Comparison of ENCODE assay signal across 14 cellular contexts in the genomic region with DNA sequence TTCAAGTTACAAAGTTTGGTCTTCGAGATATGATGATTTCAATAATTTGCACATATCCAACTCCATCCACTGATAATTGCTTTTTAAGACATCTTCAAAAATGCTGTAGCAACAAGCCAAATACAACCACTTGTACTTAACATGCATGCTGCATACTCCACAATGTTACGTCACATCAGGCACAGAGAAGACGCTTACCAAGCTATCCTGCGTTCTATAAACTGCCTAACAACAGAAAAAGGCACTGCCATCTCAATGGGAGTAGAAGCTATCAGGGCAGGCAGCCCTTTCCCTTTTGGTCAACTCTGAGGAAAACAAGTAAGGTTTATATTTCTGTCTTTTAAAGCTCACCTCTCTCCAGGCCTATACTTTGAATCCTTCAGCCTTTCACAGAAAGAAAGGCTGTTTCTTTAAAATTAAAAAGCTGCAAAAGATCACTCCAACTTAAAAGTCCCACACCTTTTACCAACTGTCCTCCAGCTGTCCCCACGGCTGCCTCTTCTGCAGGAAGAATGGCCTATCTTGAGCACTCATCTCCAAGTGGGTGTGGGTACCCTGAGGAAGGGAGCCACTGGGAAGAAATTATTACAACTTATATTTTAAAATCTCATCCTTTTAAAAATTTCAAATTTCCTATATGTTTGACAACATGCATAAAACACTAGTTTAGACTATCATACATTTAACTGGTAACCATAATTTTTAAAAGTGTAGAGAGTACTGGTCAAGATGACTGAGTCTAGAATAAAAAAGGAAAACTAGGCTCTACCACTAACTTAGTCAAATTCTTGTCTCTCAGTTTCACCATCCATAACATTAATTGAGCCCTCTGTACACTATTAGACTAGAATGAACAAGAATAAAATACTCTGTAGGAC. TPM values are rescaled to one million over a fixed set of nuclear protein-coding genes. Genes with fewer than 3 reads are reported as not detected.
DNase-seq lines count a peak whose midpoint lies in the region; ATAC-seq and TF ChIP-seq lines count a peak whose summit lies in the region.
"Had no signal": no experiment of that assay in that cellular context is flagged by ENCODE, and none has a peak within 500 bp of the region (broad histone marks: within the 10 kb centered on the region; RNA-seq: fewer than 3 reads in every experiment).

No MANE protein-coding gene starts in this region.

- TF ChIP-seq CTCF in Loucy (conservative IDR thresholded peaks at IDR 0.05; ENCODE audit: low read length), result no peak
- no peak for TF ChIP-seq CTCF in lower lobe of right lung (IDR thresholded peaks at IDR 0.05)

- no peak overlapping the region for H2AFZ ChIP-seq in Loucy (ENCODE audit: low read length)

- H3K27me3 Mint-ChIP-seq in CD4-positive, CD25-positive, alpha-beta regulatory T cell, result no peaks in the 10 kb centered on the region
- H3K27me3 Mint-ChIP-seq in dendritic cell treated with granulocyte-macrophage colony-stimulating factor and Interleukin-4, amounts not matched to agents 40 ng/mL and 50 ng/mL, for 4 days, result no peaks in the 10 kb centered on the region
- H3K27me3 Mint-ChIP-seq: activated CD4-positive, alpha-beta memory T cell treated with anti-CD3 and anti-CD28 coated beads, Interleukin-2, amount 10 ng/mL, durations not matched to agents 7 days and 5 days had no signal

- no peaks in the 10 kb centered on the region for H3K36me3 ChIP-seq in CD4-positive, CD25-positive, alpha-beta regulatory T cell (ENCODE audit: control insufficient read depth, insufficient read depth, low read length)
- no peaks in the 10 kb centered on the region for H3K36me3 ChIP-seq in Loucy (ENCODE audit: insufficient read depth, low read length)
- H3K36me3 ChIP-seq in lower lobe of right lung, result no peaks in the 10 kb centered on the region
- H3K36me3 ChIP-seq: SJSA1, upper lobe of left lung had no signal

- no peaks in the 10 kb centered on the region for H3K36me3 Mint-ChIP-seq in CD4-positive, CD25-positive, alpha-beta regulatory T cell
- peaks cover 5% of the 10 kb centered on the region for H3K36me3 Mint-ChIP-seq in dendritic cell treated with granulocyte-macrophage colony-stimulating factor and Interleukin-4, amounts not matched to agents 40 ng/mL and 50 ng/mL, for 4 days (ENCODE audit: low read depth)
- H3K36me3 Mint-ChIP-seq in activated naive CD4-positive, alpha-beta T cell treated with anti-CD3 and anti-CD28 coated beads, Interleukin-2, amount 50 U/mL, for 72 hours, result no peaks in the 10 kb centered on the region

- H3K4me3 Mint-ChIP-seq in CD4-positive, CD25-positive, alpha-beta regulatory T cell, result no peak overlapping the region
- no peak overlapping the region for H3K4me3 Mint-ChIP-seq in dendritic cell treated with granulocyte-macrophage colony-stimulating factor and Interleukin-4, amounts not matched to agents 40 ng/mL and 50 ng/mL, for 4 days
- H3K4me3 Mint-ChIP-seq: activated CD4-positive, alpha-beta memory T cell treated with anti-CD3 and anti-CD28 coated beads, Interleukin-2, amount 10 ng/mL, durations not matched to agents 7 days and 5 days had no signal

- peaks cover 10 to 37% (median 30%) of the 10 kb centered on the region in 4 donors for H3K4me1 Mint-ChIP-seq in CD4-positive, CD25-positive, alpha-beta regulatory T cell
- peaks cover 22% of the 10 kb centered on the region for H3K4me1 Mint-ChIP-seq in dendritic cell treated with granulocyte-macrophage colony-stimulating factor and Interleukin-4, amounts not matched to agents 40 ng/mL and 50 ng/mL, for 4 days (ENCODE audit: low read depth)

- H3K27ac ChIP-seq in CD4-positive, CD25-positive, alpha-beta regulatory T cell (ENCODE audit: insufficient read depth, low read length, poor library complexity, severe bottlenecking), result no peak overlapping the region
- no peak overlapping the region for H3K27ac ChIP-seq in lower lobe of right lung
- H3K27ac ChIP-seq: BLaER1 treated with 17β-estradiol and CSF1 and Interleukin-3, amounts not matched to agents 10 nM and 100 nM; SJSA1; upper lobe of left lung had no signal

- H3K4me3 ChIP-seq in CD4-positive, CD25-positive, alpha-beta regulatory T cell (ENCODE audit: low read depth, low read length), result peak overlapping the region; percentile 8
- H3K4me3 ChIP-seq in Loucy (ENCODE audit: low read length, poor library complexity, severe bottlenecking), result no peak overlapping the region
- H3K4me3 ChIP-seq in lower lobe of right lung, result no peak overlapping the region
- H3K4me3 ChIP-seq: BLaER1 treated with 17β-estradiol and CSF1 and Interleukin-3, amounts not matched to agents 10 nM and 100 nM; SJSA1; upper lobe of left lung had no signal

- no peak overlapping the region for H3K9ac ChIP-seq in Loucy (ENCODE audit: low read depth, low read length, poor library complexity, severe bottlenecking)
- H3K9ac ChIP-seq: BLaER1 treated with 17β-estradiol and CSF1 and Interleukin-3, amounts not matched to agents 10 nM and 100 nM had no signal

- peaks cover 90% of the 10 kb centered on the region for H3K79me2 ChIP-seq in Loucy (ENCODE audit: insufficient read depth, low read length)

- no peaks in the 10 kb centered on the region for H3K4me1 ChIP-seq in CD4-positive, CD25-positive, alpha-beta regulatory T cell (ENCODE audit: control insufficient read depth, insufficient read depth, low read length, poor library complexity, severe bottlenecking)
- H3K4me1 ChIP-seq in Loucy (ENCODE audit: insufficient read depth, low read length, poor library complexity, severe bottlenecking) (peaks cover 31% of the 10 kb centered on the region), lower lobe of right lung (peaks cover 29% of the 10 kb centered on the region)
- H3K4me1 ChIP-seq: SJSA1 had no signal

- no peaks in the 10 kb centered on the region for H3K9me2 ChIP-seq in Loucy (replicated peaks; ENCODE audit: low read depth, low read length)

- peak overlapping the region in 2 of 3 donors; percentile 41 to 83 for H3K27ac Mint-ChIP-seq in CD4-positive, CD25-positive, alpha-beta regulatory T cell
- H3K27ac Mint-ChIP-seq in dendritic cell treated with granulocyte-macrophage colony-stimulating factor and Interleukin-4, amounts not matched to agents 40 ng/mL and 50 ng/mL, for 4 days, result peak overlapping the region; percentile 32
- no peak overlapping the region for H3K27ac Mint-ChIP-seq in activated naive CD4-positive, alpha-beta T cell treated with anti-CD3 and anti-CD28 coated beads, Interleukin-2, amount 50 U/mL, for 72 hours
- H3K27ac Mint-ChIP-seq: activated CD4-positive, alpha-beta memory T cell treated with anti-CD3 and anti-CD28 coated beads, Interleukin-2, amount 10 ng/mL, durations not matched to agents 7 days and 5 days had no signal

- no peak for ATAC-seq in CD4-positive, CD25-positive, alpha-beta regulatory T cell (ENCODE audit: low read depth in 2 of 2)
- ATAC-seq in lower lobe of right lung, result peak; percentile 58 to 84
- no peak for ATAC-seq in activated naive CD4-positive, alpha-beta T cell treated with anti-CD3 and anti-CD28 coated beads, Interleukin-2, amount 50 U/mL, for 72 hours
- no peak for ATAC-seq in GM19023 (IDR thresholded peaks at IDR 0.05; ENCODE audit: unreplicated experiment)

- DNase-seq in CD4-positive, CD25-positive, alpha-beta regulatory T cell, result no peak
- DNase-seq in lower lobe of right lung (no peak), DMS79 treated with DMSO at 0.1 percent for 48 hours (lab: John Stamatoyannopoulos, UW) (no peak), NCI-H2107 treated with DMSO at 0.1 percent for 48 hours (lab: John Stamatoyannopoulos, UW; ENCODE audit: unreplicated experiment) (no peak)
- DNase-seq in activated naive CD4-positive, alpha-beta T cell treated with anti-CD3 and anti-CD28 coated beads, Interleukin-2, amount 50 U/mL, for 72 hours (ENCODE audit: low spot score in 2 of 2), result no peak
- DNase-seq: activated CD4-positive, alpha-beta memory T cell treated with anti-CD3 and anti-CD28 coated beads, Interleukin-2, amount 10 ng/mL, durations not matched to agents 7 days and 5 days; NCI-H345; posterior cingulate gyrus; upper lobe of left lung had no signal

- no peaks in the 10 kb centered on the region for H3K27me3 ChIP-seq in CD4-positive, CD25-positive, alpha-beta regulatory T cell (ENCODE audit: control insufficient read depth, insufficient read depth, low read length)
- H3K27me3 ChIP-seq in Loucy (ENCODE audit: insufficient read depth, low read length, poor library complexity, severe bottlenecking) (no peaks in the 10 kb centered on the region), lower lobe of right lung (ENCODE audit: low read depth) (no peaks in the 10 kb centered on the region)
- H3K27me3 ChIP-seq: BLaER1 treated with 17β-estradiol and CSF1 and Interleukin-3, amounts not matched to agents 10 nM and 100 nM; SJSA1; upper lobe of left lung had no signal

- peak overlapping the region; percentile 33 for H3K4me2 ChIP-seq in Loucy (ENCODE audit: low read depth, low read length, poor library complexity, severe bottlenecking)

- intact Hi-C loops in dendritic cell treated with granulocyte-macrophage colony-stimulating factor and Interleukin-4, amounts not matched to agents 40 ng/mL and 50 ng/mL, for 4 days (cut with micrococcal nuclease), result no loop called here
- intact Hi-C loops in lower lobe of right lung (cut with DNase I), result no loop called here

- no peaks in the 10 kb centered on the region for H3K9me3 Mint-ChIP-seq in CD4-positive, CD25-positive, alpha-beta regulatory T cell
- no peaks in the 10 kb centered on the region for H3K9me3 Mint-ChIP-seq in dendritic cell treated with granulocyte-macrophage colony-stimulating factor and Interleukin-4, amounts not matched to agents 40 ng/mL and 50 ng/mL, for 4 days
- H3K9me3 Mint-ChIP-seq in activated naive CD4-positive, alpha-beta T cell treated with anti-CD3 and anti-CD28 coated beads, Interleukin-2, amount 50 U/mL, for 72 hours, result no peaks in the 10 kb centered on the region
- H3K9me3 Mint-ChIP-seq: activated CD4-positive, alpha-beta memory T cell treated with anti-CD3 and anti-CD28 coated beads, Interleukin-2, amount 10 ng/mL, durations not matched to agents 7 days and 5 days had no signal

- H3K9me3 ChIP-seq in CD4-positive, CD25-positive, alpha-beta regulatory T cell (ENCODE audit: control insufficient read depth in 2 of 2, low read length in 2 of 2), result no peaks in the 10 kb centered on the region
- H3K9me3 ChIP-seq in Loucy (ENCODE audit: insufficient read depth, low read depth, low read length) (no peaks in the 10 kb centered on the region), lower lobe of right lung (no peaks in the 10 kb centered on the region)
- H3K9me3 ChIP-seq: BLaER1 treated with 17β-estradiol and CSF1 and Interleukin-3, amounts not matched to agents 10 nM and 100 nM; SJSA1; upper lobe of left lung had no signal

- peaks cover 33% of the 10 kb centered on the region for H4K20me1 ChIP-seq in Loucy (ENCODE audit: insufficient read depth, low read length, poor library complexity, severe bottlenecking)

- no peaks in the 10 kb centered on the region for H3F3A ChIP-seq in Loucy (ENCODE audit: low read depth)

RNA-seq across cellular contexts. Expression of gene PHF21A, which starts 14.5 kb away (rescaled TPM):
- total RNA-seq in CD4-positive, CD25-positive, alpha-beta regulatory T cell, result 111 TPM
- polyA plus RNA-seq in CD4-positive, CD25-positive, alpha-beta regulatory T cell, result 10 to 100 TPM in 1 of 4 donors, 1 to 10 TPM in 3; 6.0 to 11.3 (median 7.8) TPM
- total RNA-seq in lower lobe of right lung, result 48.4 TPM
- total RNA-seq in activated naive CD4-positive, alpha-beta T cell treated with anti-CD3 and anti-CD28 coated beads, Interleukin-2, amount 50 U/mL, for 72 hours, result 10 to 100 TPM; 53.0 to 54.6 TPM

Comparison
In these comparisons a context has a peak if more than half of its experiments do, and no peak if none do; other contexts are left out.
1. ATAC-seq: peak in lower lobe of right lung (2 of 2); none in CD4-positive, CD25-positive, alpha-beta regulatory T cell (0 of 2), activated naive CD4-positive, alpha-beta T cell treated with anti-CD3 and anti-CD28 coated beads, Interleukin-2, amount 50 U/mL, for 72 hours (0 of 2) and GM19023 (single experiment).
2. H3K27ac Mint-ChIP-seq: peak in CD4-positive, CD25-positive, alpha-beta regulatory T cell (2 of 3) and dendritic cell treated with granulocyte-macrophage colony-stimulating factor and Interleukin-4, amounts not matched to agents 40 ng/mL and 50 ng/mL, for 4 days (single experiment); none in activated naive CD4-positive, alpha-beta T cell treated with anti-CD3 and anti-CD28 coated beads, Interleukin-2, amount 50 U/mL, for 72 hours (0 of 2).